In the genomic region with DNA sequence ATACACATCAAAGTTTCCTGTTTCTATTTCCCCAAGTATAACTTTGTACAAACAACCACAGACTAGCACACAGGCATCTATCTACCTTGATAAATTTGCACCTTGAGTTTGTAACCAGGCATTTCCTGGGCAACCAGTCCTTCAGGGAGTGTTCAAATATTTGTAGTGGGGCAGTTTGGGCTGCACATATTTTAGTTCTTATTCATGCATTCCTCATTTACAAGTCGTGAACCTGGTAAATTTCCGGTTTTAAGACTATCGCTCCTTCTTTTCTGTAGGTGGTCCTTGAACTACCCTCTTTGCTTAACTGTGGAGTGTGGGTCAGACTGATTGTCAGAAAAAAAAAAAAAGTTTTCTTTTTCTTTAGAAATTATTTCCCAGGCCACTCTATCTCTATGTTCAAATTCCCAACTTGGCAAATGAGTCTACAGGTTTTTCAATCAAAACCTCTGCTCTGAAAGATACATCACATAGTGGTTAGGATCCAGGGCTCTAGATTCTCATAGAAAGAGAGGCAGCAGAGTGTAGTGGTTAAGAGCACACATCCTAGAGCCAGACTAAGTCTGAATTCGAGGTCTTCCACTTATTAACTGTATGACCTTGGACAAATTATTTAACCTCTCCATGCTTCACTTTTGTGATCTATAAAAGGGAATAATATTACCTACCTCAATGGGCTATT, we compare ENCODE assay signal across 1 cellular context.
TF ChIP-seq lines count a peak whose summit lies in the region.

No MANE protein-coding gene starts in this region.

TF ChIP-seq in HepG2, 621 proteins besides CTCF, POLR2A, EP300 and RAD21 (continued from another document and continues in another):
- TF ChIP-seq, protein P1, sequence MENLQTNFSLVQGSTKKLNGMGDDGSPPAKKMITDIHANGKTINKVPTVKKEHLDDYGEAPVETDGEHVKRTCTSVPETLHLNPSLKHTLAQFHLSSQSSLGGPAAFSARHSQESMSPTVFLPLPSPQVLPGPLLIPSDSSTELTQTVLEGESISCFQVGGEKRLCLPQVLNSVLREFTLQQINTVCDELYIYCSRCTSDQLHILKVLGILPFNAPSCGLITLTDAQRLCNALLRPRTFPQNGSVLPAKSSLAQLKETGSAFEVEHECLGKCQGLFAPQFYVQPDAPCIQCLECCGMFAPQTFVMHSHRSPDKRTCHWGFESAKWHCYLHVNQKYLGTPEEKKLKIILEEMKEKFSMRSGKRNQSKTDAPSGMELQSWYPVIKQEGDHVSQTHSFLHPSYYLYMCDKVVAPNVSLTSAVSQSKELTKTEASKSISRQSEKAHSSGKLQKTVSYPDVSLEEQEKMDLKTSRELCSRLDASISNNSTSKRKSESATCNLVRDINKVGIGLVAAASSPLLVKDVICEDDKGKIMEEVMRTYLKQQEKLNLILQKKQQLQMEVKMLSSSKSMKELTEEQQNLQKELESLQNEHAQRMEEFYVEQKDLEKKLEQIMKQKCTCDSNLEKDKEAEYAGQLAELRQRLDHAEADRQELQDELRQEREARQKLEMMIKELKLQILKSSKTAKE (CRISPR knock-in tag; IDR thresholded peaks at IDR 0.05; ENCODE audit: borderline replicate concordance), result no peak; the same call in 1 of the 2 replicates
- TF ChIP-seq U2AF1 (optimal IDR thresholded peaks at IDR 0.05; ENCODE audit: low read depth, low read length) (no peak), SOX13 (IDR thresholded peaks at IDR 0.05) (0 out of 2 replicates have a peak, but pooled peaks have one; percentile 34), SOX13 (CRISPR knock-in tag; conservative IDR thresholded peaks at IDR 0.05 in 1 of 2, IDR thresholded peaks at IDR 0.05 in 1 of 2) (peak in 1 of 2 experiments; percentile 74; a peak in 2 of 4 replicates), CHD4 (IDR thresholded peaks at IDR 0.05; ENCODE audit: borderline replicate concordance, low read length) (no peak; the same call in 1 of the 2 replicates), TCF7L2 (IDR thresholded peaks at IDR 0.05; ENCODE audit: low read depth, low read length) (no peak), ZNF7 (CRISPR knock-in tag; IDR thresholded peaks at IDR 0.05) (no peak), SP140L (CRISPR knock-in tag; IDR thresholded peaks at IDR 0.05; ENCODE audit: borderline replicate concordance) (no peak), PHF8 (CRISPR knock-in tag; IDR thresholded peaks at IDR 0.05) (no peak), ZNF468 (CRISPR knock-in tag; IDR thresholded peaks at IDR 0.05) (no peak), GATA4 (IDR thresholded peaks at IDR 0.05; ENCODE audit: borderline replicate concordance, low read depth) (no peak; the same call in 1 of the 2 replicates), ZNF160 (CRISPR knock-in tag; IDR thresholded peaks at IDR 0.05) (no peak), ZNF816 (CRISPR knock-in tag; IDR thresholded peaks at IDR 0.05; ENCODE audit: borderline replicate concordance) (0 out of 2 replicates have a peak, but pooled peaks have one; percentile 35), ZSCAN20 (CRISPR knock-in tag; IDR thresholded peaks at IDR 0.05; ENCODE audit: borderline replicate concordance) (no peak), ZNF180 (CRISPR knock-in tag; IDR thresholded peaks at IDR 0.05; ENCODE audit: borderline replicate concordance, low read depth) (no peak), HNF4G (IDR thresholded peaks at IDR 0.05; ENCODE audit: borderline replicate concordance, low read depth, low read length) (peak; percentile 44; the same call in 1 of the 2 replicates), HNF4G (CRISPR knock-in tag; IDR thresholded peaks at IDR 0.05; ENCODE audit: borderline replicate concordance, low read depth) (no peak), ZNF20 (CRISPR knock-in tag; IDR thresholded peaks at IDR 0.05) (no peak), JUN (CRISPR knock-in tag; IDR thresholded peaks at IDR 0.05) (peak; percentile 96), NCOA2 (CRISPR knock-in tag; IDR thresholded peaks at IDR 0.05) (peak; percentile 91), ZNF569 (CRISPR knock-in tag; IDR thresholded peaks at IDR 0.05; ENCODE audit: borderline replicate concordance) (no peak), HNRNPL (IDR thresholded peaks at IDR 0.05; ENCODE audit: low read depth, low read length) (no peak), NFATC3 (CRISPR knock-in tag; IDR thresholded peaks at IDR 0.05) (no peak), ZZZ3 (CRISPR knock-in tag; IDR thresholded peaks at IDR 0.05; ENCODE audit: borderline replicate concordance) (no peak), MXI1 (IDR thresholded peaks at IDR 0.05; ENCODE audit: borderline replicate concordance, low read depth, low read length) (no peak), HDAC1 (CRISPR knock-in tag; IDR thresholded peaks at IDR 0.05) (peak; percentile 55), ZNF724P (CRISPR knock-in tag; IDR thresholded peaks at IDR 0.05; ENCODE audit: borderline replicate concordance) (no peak), ZNF335 (CRISPR knock-in tag; IDR thresholded peaks at IDR 0.05) (no peak), NFKBIZ (CRISPR knock-in tag; IDR thresholded peaks at IDR 0.05) (no peak), THAP11 (CRISPR knock-in tag; IDR thresholded peaks at IDR 0.05) (no peak), PAWR (CRISPR knock-in tag; IDR thresholded peaks at IDR 0.05; ENCODE audit: borderline replicate concordance) (no peak)
- TF ChIP-seq, protein P2, sequence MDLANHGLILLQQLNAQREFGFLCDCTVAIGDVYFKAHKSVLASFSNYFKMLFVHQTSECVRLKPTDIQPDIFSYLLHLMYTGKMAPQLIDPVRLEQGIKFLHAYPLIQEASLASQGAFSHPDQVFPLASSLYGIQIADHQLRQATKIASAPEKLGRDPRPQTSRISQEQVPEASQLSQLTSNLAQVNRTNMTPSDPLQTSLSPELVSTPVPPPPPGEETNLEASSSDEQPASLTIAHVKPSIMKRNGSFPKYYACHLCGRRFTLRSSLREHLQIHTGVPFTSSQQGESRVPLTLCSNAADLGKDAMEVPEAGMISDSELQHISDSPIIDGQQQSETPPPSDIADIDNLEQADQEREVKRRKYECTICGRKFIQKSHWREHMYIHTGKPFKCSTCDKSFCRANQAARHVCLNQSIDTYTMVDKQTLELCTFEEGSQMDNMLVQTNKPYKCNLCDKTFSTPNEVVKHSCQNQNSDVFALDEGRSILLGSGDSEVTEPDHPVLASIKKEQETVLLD (CRISPR knock-in tag; IDR thresholded peaks at IDR 0.05; ENCODE audit: low read depth), result no peak
- TF ChIP-seq, protein P3, sequence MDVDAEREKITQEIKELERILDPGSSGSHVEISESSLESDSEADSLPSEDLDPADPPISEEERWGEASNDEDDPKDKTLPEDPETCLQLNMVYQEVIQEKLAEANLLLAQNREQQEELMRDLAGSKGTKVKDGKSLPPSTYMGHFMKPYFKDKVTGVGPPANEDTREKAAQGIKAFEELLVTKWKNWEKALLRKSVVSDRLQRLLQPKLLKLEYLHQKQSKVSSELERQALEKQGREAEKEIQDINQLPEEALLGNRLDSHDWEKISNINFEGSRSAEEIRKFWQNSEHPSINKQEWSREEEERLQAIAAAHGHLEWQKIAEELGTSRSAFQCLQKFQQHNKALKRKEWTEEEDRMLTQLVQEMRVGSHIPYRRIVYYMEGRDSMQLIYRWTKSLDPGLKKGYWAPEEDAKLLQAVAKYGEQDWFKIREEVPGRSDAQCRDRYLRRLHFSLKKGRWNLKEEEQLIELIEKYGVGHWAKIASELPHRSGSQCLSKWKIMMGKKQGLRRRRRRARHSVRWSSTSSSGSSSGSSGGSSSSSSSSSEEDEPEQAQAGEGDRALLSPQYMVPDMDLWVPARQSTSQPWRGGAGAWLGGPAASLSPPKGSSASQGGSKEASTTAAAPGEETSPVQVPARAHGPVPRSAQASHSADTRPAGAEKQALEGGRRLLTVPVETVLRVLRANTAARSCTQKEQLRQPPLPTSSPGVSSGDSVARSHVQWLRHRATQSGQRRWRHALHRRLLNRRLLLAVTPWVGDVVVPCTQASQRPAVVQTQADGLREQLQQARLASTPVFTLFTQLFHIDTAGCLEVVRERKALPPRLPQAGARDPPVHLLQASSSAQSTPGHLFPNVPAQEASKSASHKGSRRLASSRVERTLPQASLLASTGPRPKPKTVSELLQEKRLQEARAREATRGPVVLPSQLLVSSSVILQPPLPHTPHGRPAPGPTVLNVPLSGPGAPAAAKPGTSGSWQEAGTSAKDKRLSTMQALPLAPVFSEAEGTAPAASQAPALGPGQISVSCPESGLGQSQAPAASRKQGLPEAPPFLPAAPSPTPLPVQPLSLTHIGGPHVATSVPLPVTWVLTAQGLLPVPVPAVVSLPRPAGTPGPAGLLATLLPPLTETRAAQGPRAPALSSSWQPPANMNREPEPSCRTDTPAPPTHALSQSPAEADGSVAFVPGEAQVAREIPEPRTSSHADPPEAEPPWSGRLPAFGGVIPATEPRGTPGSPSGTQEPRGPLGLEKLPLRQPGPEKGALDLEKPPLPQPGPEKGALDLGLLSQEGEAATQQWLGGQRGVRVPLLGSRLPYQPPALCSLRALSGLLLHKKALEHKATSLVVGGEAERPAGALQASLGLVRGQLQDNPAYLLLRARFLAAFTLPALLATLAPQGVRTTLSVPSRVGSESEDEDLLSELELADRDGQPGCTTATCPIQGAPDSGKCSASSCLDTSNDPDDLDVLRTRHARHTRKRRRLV (CRISPR knock-in tag; IDR thresholded peaks at IDR 0.05), result no peak
- TF ChIP-seq, protein P4, sequence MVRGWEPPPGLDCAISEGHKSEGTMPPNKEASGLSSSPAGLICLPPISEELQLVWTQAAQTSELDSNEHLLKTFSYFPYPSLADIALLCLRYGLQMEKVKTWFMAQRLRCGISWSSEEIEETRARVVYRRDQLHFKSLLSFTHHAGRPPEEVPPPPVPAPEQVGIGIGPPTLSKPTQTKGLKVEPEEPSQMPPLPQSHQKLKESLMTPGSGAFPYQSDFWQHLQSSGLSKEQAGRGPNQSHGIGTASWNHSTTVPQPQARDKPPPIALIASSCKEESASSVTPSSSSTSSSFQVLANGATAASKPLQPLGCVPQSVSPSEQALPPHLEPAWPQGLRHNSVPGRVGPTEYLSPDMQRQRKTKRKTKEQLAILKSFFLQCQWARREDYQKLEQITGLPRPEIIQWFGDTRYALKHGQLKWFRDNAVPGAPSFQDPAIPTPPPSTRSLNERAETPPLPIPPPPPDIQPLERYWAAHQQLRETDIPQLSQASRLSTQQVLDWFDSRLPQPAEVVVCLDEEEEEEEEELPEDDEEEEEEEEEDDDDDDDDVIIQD (CRISPR knock-in tag; IDR thresholded peaks at IDR 0.05; ENCODE audit: low read depth), result peak; percentile 96
- TF ChIP-seq, protein P5, sequence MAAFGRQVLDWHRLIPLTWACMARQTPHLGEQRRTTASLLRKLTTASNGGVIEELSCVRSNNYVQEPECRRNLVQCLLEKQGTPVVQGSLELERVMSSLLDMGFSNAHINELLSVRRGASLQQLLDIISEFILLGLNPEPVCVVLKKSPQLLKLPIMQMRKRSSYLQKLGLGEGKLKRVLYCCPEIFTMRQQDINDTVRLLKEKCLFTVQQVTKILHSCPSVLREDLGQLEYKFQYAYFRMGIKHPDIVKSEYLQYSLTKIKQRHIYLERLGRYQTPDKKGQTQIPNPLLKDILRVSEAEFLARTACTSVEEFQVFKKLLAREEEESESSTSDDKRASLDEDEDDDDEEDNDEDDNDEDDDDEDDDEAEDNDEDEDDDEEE (CRISPR knock-in tag; IDR thresholded peaks at IDR 0.05), result no peak
- TF ChIP-seq, protein P6, sequence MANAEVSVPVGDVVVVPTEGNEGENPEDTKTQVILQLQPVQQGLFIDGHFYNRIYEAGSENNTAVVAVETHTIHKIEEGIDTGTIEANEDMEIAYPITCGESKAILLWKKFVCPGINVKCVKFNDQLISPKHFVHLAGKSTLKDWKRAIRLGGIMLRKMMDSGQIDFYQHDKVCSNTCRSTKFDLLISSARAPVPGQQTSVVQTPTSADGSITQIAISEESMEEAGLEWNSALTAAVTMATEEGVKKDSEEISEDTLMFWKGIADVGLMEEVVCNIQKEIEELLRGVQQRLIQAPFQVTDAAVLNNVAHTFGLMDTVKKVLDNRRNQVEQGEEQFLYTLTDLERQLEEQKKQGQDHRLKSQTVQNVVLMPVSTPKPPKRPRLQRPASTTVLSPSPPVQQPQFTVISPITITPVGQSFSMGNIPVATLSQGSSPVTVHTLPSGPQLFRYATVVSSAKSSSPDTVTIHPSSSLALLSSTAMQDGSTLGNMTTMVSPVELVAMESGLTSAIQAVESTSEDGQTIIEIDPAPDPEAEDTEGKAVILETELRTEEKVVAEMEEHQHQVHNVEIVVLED (CRISPR knock-in tag; IDR thresholded peaks at IDR 0.05; ENCODE audit: borderline replicate concordance), result no peak
- TF ChIP-seq, protein P7, sequence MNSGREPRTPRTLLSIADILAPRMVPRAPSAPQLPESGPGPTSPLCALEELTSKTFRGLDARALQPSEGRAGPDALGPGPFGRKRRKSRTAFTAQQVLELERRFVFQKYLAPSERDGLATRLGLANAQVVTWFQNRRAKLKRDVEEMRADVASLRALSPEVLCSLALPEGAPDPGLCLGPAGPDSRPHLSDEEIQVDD (CRISPR knock-in tag; IDR thresholded peaks at IDR 0.05; ENCODE audit: borderline replicate concordance), result no peak
- TF ChIP-seq, protein P8, sequence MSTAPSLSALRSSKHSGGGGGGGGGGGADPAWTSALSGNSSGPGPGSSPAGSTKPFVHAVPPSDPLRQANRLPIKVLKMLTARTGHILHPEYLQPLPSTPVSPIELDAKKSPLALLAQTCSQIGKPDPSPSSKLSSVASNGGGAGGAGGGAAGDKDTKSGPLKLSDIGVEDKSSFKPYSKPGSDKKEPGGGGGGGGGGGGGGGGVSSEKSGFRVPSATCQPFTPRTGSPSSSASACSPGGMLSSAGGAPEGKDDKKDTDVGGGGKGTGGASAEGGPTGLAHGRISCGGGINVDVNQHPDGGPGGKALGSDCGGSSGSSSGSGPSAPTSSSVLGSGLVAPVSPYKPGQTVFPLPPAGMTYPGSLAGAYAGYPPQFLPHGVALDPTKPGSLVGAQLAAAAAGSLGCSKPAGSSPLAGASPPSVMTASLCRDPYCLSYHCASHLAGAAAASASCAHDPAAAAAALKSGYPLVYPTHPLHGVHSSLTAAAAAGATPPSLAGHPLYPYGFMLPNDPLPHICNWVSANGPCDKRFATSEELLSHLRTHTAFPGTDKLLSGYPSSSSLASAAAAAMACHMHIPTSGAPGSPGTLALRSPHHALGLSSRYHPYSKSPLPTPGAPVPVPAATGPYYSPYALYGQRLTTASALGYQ (CRISPR knock-in tag; IDR thresholded peaks at IDR 0.05), result peak; percentile 77; the same call in 1 of the 2 replicates
- TF ChIP-seq, protein P9, sequence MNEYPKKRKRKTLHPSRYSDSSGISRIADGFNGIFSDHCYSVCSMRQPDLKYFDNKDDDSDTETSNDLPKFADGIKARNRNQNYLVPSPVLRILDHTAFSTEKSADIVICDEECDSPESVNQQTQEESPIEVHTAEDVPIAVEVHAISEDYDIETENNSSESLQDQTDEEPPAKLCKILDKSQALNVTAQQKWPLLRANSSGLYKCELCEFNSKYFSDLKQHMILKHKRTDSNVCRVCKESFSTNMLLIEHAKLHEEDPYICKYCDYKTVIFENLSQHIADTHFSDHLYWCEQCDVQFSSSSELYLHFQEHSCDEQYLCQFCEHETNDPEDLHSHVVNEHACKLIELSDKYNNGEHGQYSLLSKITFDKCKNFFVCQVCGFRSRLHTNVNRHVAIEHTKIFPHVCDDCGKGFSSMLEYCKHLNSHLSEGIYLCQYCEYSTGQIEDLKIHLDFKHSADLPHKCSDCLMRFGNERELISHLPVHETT (CRISPR knock-in tag; conservative IDR thresholded peaks at IDR 0.05), result no peak
